ENCODE assay signal across 24 cellular contexts in the genomic region with DNA sequence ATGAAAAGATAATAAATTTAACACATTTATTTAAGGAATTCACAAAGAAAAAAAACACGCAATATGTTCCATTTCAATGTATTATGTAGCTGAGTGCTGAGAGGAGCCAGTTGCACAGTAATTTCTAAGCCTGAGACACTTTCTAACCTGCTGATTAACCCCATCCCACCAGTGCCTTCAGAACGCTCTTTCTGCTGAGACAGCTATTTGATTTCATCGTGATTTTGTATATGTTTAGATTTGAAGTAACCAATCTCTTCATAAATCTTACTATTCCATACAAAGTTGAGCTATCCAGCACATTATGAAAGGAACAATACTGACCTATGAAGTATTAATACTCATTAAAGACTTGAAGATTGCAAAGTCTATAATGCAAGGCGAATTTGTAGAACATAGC.
"Had no signal": no experiment of that assay in that cellular context is flagged by ENCODE, and none has a peak within 500 bp of the region (broad histone marks: within the 10 kb centered on the region; RNA-seq: fewer than 3 reads in every experiment).

No MANE protein-coding gene starts in this region.

- H3K4me1 ChIP-seq: esophagus muscularis mucosa, foreskin keratinocyte, gastroesophageal sphincter, heart left ventricle, left lung, lower lobe of right lung had no signal

- H3K27me3 ChIP-seq: dorsolateral prefrontal cortex, esophagus muscularis mucosa, foreskin keratinocyte, gastroesophageal sphincter, heart left ventricle, hepatocyte, left lung had no signal

- FAIRE-seq: endothelial cell of umbilical vein, frontal cortex, kidney had no signal

- H3K27ac ChIP-seq: coronary artery, esophagus muscularis mucosa, foreskin keratinocyte, gastroesophageal sphincter, heart left ventricle, hepatocyte, left lung, lower lobe of right lung had no signal

- H3K4me2 ChIP-seq: hepatocyte had no signal

- H3K36me3 ChIP-seq: esophagus muscularis mucosa, gastroesophageal sphincter, heart left ventricle, left lung, lower lobe of right lung had no signal

- H3K4me3 ChIP-seq: coronary artery, dorsolateral prefrontal cortex, esophagus muscularis mucosa, gastroesophageal sphincter, heart left ventricle, hepatocyte, left lung, lower lobe of right lung, mucosa of descending colon had no signal

- H3K79me2 ChIP-seq: hepatocyte had no signal

- H2AFZ ChIP-seq: hepatocyte had no signal

- ATAC-seq: foreskin keratinocyte, gastroesophageal sphincter, heart left ventricle, left cardiac atrium, left lung, left ventricle myocardium superior, lower lobe of right lung, mucosa of descending colon had no signal

- DNase-seq: dermis blood vessel endothelial cell; dorsolateral prefrontal cortex; effector CD4-positive, alpha-beta T cell; effector memory CD4-positive, alpha-beta T cell; foreskin keratinocyte; heart left ventricle; hypothalamus; immature natural killer cell; islet precursor cell; kidney; kidney glomerular epithelial cell; left cardiac atrium; left lung; left ventricle myocardium superior; lower lobe of right lung; mesenchymal stem cell; mucosa of descending colon; naive B cell had no signal

- H3K9me3 ChIP-seq: esophagus muscularis mucosa, gastroesophageal sphincter, heart left ventricle, left lung, lower lobe of right lung, mucosa of descending colon had no signal
